In the genomic region with DNA sequence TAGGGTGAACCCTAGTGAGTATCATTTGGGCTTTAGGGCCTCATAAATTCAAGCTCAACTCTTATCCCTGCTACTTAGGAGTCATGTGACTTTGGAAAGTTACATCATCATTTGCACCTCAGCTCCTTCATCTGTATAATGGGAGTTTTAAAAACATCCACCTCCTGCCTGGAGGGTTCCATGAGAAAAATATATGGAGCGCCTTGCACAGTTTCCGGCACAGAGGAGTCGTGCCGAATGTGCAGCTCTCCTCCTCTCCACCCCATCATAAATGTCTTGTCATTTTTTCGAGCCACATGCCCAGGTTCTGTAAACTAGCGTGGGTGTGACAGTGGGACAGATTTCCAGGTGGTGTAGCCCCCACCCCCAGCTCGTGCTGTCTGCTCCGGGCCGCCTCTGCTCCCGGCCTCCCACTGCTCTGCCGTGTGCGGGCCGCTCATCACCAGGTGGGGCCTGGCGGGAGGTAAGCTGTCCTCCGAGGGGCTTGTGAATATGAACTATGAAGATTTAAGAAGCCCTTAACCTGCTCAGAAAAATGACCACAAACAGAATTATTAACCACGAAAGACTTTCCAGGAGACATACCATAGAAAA, we compare ENCODE assay signal across 1 cellular context.
TF ChIP-seq lines count a peak whose summit lies in the region.

No MANE protein-coding gene starts in this region.

TF ChIP-seq in IMR-90, 13 proteins besides CTCF, POLR2A, EP300 and RAD21:
- no peak for TF ChIP-seq SMC3 (IDR thresholded peaks at IDR 0.05; ENCODE audit: low read depth, low read length)
- TF ChIP-seq CEBPB (IDR thresholded peaks at IDR 0.05; ENCODE audit: low read depth, low read length): 0 out of 2 replicates have a peak, but pooled peaks have one; percentile 10
